Comparison of ENCODE assay signal across 21 cellular contexts in genomic region chr20:45440891-45441685, GRCh38. TPM values are rescaled to one million over a fixed set of nuclear protein-coding genes. Genes with fewer than 3 reads are reported as not detected.
DNase-seq lines count a peak whose midpoint lies in the region; ATAC-seq and TF ChIP-seq lines count a peak whose summit lies in the region.
"Had no signal": no experiment of that assay in that cellular context is flagged by ENCODE, and none has a peak within 500 bp of the region (broad histone marks: within the 10 kb centered on the region; RNA-seq: fewer than 3 reads in every experiment).

No MANE protein-coding gene starts in this region.

- H3K4me3 ChIP-seq in Caco-2 (ENCODE audit: low read depth, low read length) (no peak overlapping the region), PC-9 (no peak overlapping the region), trophoblast cell (ENCODE audit: low read depth, low read length) (no peak overlapping the region)
- H3K4me3 ChIP-seq: BLaER1 treated with 17β-estradiol and CSF1 and Interleukin-3, amounts not matched to agents 10 nM and 100 nM had no signal

- H2AFZ ChIP-seq in PC-9 (no peak overlapping the region), trophoblast cell (ENCODE audit: insufficient read depth, low read length, poor library complexity) (no peak overlapping the region)

- no peaks in the 10 kb centered on the region for H3F3A ChIP-seq in PC-9 (ENCODE audit: insufficient read depth, low read depth)

- peak overlapping the region; percentile 61 for H4K91ac ChIP-seq in trophoblast cell (ENCODE audit: low read depth, low read length)

- peak overlapping the region; percentile 57 for H3K4me3 Mint-ChIP-seq in Caco-2 (ENCODE audit: unreplicated experiment)
- H3K4me3 Mint-ChIP-seq: CD8-positive, alpha-beta T cell; HFFc6 had no signal

- no peak overlapping the region for H3K18ac ChIP-seq in trophoblast cell (ENCODE audit: low read length)

- peaks cover 21% of the 10 kb centered on the region for H3K36me3 Mint-ChIP-seq in Caco-2 (ENCODE audit: insufficient read depth, unreplicated experiment)
- H3K36me3 Mint-ChIP-seq: CD8-positive, alpha-beta T cell had no signal

- H3K79me2 ChIP-seq in PC-9 (ENCODE audit: low read depth) (no peaks in the 10 kb centered on the region), trophoblast cell (ENCODE audit: control insufficient read depth, insufficient read depth, low read length, poor library complexity) (peaks cover 3% of the 10 kb centered on the region)

- no peak overlapping the region for H3K9ac ChIP-seq in trophoblast cell (ENCODE audit: low read length)
- H3K9ac ChIP-seq: BLaER1 treated with 17β-estradiol and CSF1 and Interleukin-3, amounts not matched to agents 10 nM and 100 nM had no signal

- H2AK5ac ChIP-seq in trophoblast cell (ENCODE audit: low read length): no peak overlapping the region

- no peak overlapping the region for H3K4ac ChIP-seq in trophoblast cell (ENCODE audit: low read depth, low read length)

- H3K27ac ChIP-seq in PC-9 (no peak overlapping the region), trophoblast cell (ENCODE audit: low read depth, low read length) (peak overlapping the region; percentile 91)
- H3K27ac ChIP-seq: BLaER1 treated with 17β-estradiol and CSF1 and Interleukin-3, amounts not matched to agents 10 nM and 100 nM had no signal

- H4K8ac ChIP-seq in trophoblast cell (ENCODE audit: low read depth, low read length): peak overlapping the region; percentile 14

- no peak for ATAC-seq in HG02571 (IDR thresholded peaks at IDR 0.05; ENCODE audit: unreplicated experiment)
- ATAC-seq in HG02973 (IDR thresholded peaks at IDR 0.05; ENCODE audit: unreplicated experiment): no peak
- ATAC-seq: CD8-positive, alpha-beta T cell; HCT116 had no signal

- intact Hi-C loops in Caco-2 (cut with micrococcal nuclease; ENCODE audit: unreplicated experiment): loop anchor here (1.0 kb wide), 1 partner anchor 9 kb away; no protein-coding TSS in a partner anchor
- intact Hi-C loops in PC-9 (cut with micrococcal nuclease; ENCODE audit: unreplicated experiment): no loop called here

- H2BK12ac ChIP-seq in trophoblast cell (ENCODE audit: low read length): peak overlapping the region; percentile 45

- peaks cover 22% of the 10 kb centered on the region for H3K79me1 ChIP-seq in trophoblast cell (ENCODE audit: low read length)

- H3K4me2 ChIP-seq in PC-9 (peak overlapping the region; percentile 2; the same call in 1 of the 2 replicates), trophoblast cell (ENCODE audit: low read length) (peak overlapping the region; percentile 32)

- H3K9me3 ChIP-seq in Caco-2 (no peaks in the 10 kb centered on the region), PC-9 (ENCODE audit: insufficient read depth, low read depth) (no peaks in the 10 kb centered on the region), trophoblast cell (ENCODE audit: insufficient read depth, low read depth, low read length) (no peaks in the 10 kb centered on the region)
- H3K9me3 ChIP-seq: BLaER1 treated with 17β-estradiol and CSF1 and Interleukin-3, amounts not matched to agents 10 nM and 100 nM had no signal

- no peaks in the 10 kb centered on the region for H3K27me3 Mint-ChIP-seq in Caco-2 (ENCODE audit: insufficient read depth, unreplicated experiment)

- POLR2A ChIA-PET in Caco-2 (lab: Charles Lee): interaction anchor here (1.0 kb wide), 1 partner anchor 78 kb away, joined by 3 read pairs; the partner anchor contains the start of gene SYS1
- POLR2A ChIA-PET in PC-9 (lab: Charles Lee; ENCODE audit: unreplicated experiment): no interaction called here

- H3K36me3 ChIP-seq in Caco-2 (ENCODE audit: control insufficient read depth, insufficient read depth, low read length) (no peaks in the 10 kb centered on the region), PC-9 (ENCODE audit: low read depth) (no peaks in the 10 kb centered on the region), trophoblast cell (ENCODE audit: control insufficient read depth in 1 of 2, insufficient read depth in 2 of 2, low read length in 2 of 2) (no peaks in the 10 kb centered on the region)
- H3K36me3 ChIP-seq: BLaER1 treated with 17β-estradiol and CSF1 and Interleukin-3, amounts not matched to agents 10 nM and 100 nM had no signal

- BruUV-seq in Caco-2 (replicated peaks; lab: Mats Ljungman, UMichigan): TSS peak; percentile 88
- no TSS peak for BruUV-seq in PC-9 (replicated peaks; lab: Mats Ljungman, UMichigan)

- no peak overlapping the region for H3K23ac ChIP-seq in trophoblast cell (ENCODE audit: low read length)

- CTCF ChIA-PET in Caco-2 (lab: Charles Lee): interaction anchor here (0.9 to 7.2 kb wide), 7 partner anchors 9 to 330 kb away, joined by 3 to 278 read pairs (median 4); no protein-coding TSS in a partner anchor
- CTCF ChIA-PET in PC-9 (lab: Charles Lee): no interaction called here

- peak overlapping the region; percentile 85 for H2BK5ac ChIP-seq in trophoblast cell (ENCODE audit: low read depth, low read length, poor library complexity)

- H3K14ac ChIP-seq in trophoblast cell (ENCODE audit: low read length): peak overlapping the region; percentile 62

- TF ChIP-seq CTCF in Caco-2 (IDR thresholded peaks at IDR 0.05; ENCODE audit: insufficient read depth in 1 of 2, low read depth in 1 of 2, low read length in 1 of 2, severe bottlenecking in 1 of 2, unreplicated experiment in 1 of 2) (no peak), PC-9 (conservative IDR thresholded peaks at IDR 0.05) (no peak)

- H2BK120ac ChIP-seq in trophoblast cell (ENCODE audit: insufficient read depth, low read length, poor library complexity): peak overlapping the region; percentile 71

- H4K20me1 ChIP-seq in PC-9 (ENCODE audit: insufficient read depth): no peaks in the 10 kb centered on the region
- H4K20me1 ChIP-seq: BLaER1 treated with 17β-estradiol and CSF1 and Interleukin-3, amounts not matched to agents 10 nM and 100 nM had no signal

- no peaks in the 10 kb centered on the region for H3K9me3 Mint-ChIP-seq in Caco-2 (ENCODE audit: unreplicated experiment)
- H3K9me3 Mint-ChIP-seq: CD8-positive, alpha-beta T cell; HFFc6 had no signal

- peaks cover 2% of the 10 kb centered on the region; the same call in 1 of the 2 replicates for H3K9me2 ChIP-seq in PC-9 (ENCODE audit: insufficient read depth)

- peak in 1 of 2 experiments; percentile 72 for DNase-seq in Caco-2
- DNase-seq in PC-9: no peak
- peak; percentile 72 for DNase-seq in left kidney (ENCODE audit: low read depth, low spot score)
- DNase-seq in trophoblast cell: no peak
- DNase-seq in stimulated activated CD4-positive, alpha-beta T cell treated with anti-CD3 and anti-CD28 coated beads, Interleukin-2, amount 100 ng/mL, for 24 hours: no peak
- no peak for DNase-seq in NCI-H748 (lab: John Stamatoyannopoulos, UW; ENCODE audit: unreplicated experiment)
- DNase-seq: 8988T; CD8-positive, alpha-beta T cell; DMS 273 treated with DMSO at 0.1 percent for 48 hours; DMS53; DND-41; EL; GOT3; H7; HFFc6 had no signal

- H3K4me1 ChIP-seq in Caco-2 (peaks cover 66% of the 10 kb centered on the region), PC-9 (replicated peaks; ENCODE audit: insufficient read depth) (peaks cover 35% of the 10 kb centered on the region), trophoblast cell (ENCODE audit: control insufficient read depth in 1 of 2, insufficient read depth in 2 of 2, low read length in 2 of 2) (peaks cover 23 to 25% of the 10 kb centered on the region in 2 experiments)

- WGBS in trophoblast cell (ENCODE audit: extremely low coverage, insufficient coverage, insufficient read length): no CpG with 5 or more reads among the region's 5 CpGs

- H3K27ac Mint-ChIP-seq in Caco-2 (ENCODE audit: unreplicated experiment): peak overlapping the region; percentile 89
- H3K27ac Mint-ChIP-seq: CD8-positive, alpha-beta T cell; HFFc6 had no signal

- H4K12ac ChIP-seq in trophoblast cell (ENCODE audit: low read depth, low read length): no peak overlapping the region

- H3K27me3 ChIP-seq in Caco-2 (replicated peaks; ENCODE audit: control insufficient read depth, insufficient read depth, low read length): no peaks in the 10 kb centered on the region
- no peaks in the 10 kb centered on the region for H3K27me3 ChIP-seq in PC-9 (ENCODE audit: insufficient read depth, low read depth)
- no peaks in the 10 kb centered on the region for H3K27me3 ChIP-seq in trophoblast cell (ENCODE audit: insufficient read depth, low read length)
- H3K27me3 ChIP-seq: BLaER1 treated with 17β-estradiol and CSF1 and Interleukin-3, amounts not matched to agents 10 nM and 100 nM had no signal

- H3K4me1 Mint-ChIP-seq in Caco-2 (ENCODE audit: low read depth, unreplicated experiment): peaks cover 59% of the 10 kb centered on the region

RNA-seq across cellular contexts. Expression of gene PIGT, which starts 25.1 kb away (rescaled TPM):
- total RNA-seq in Caco-2 (2022): 239 and 259 TPM in 2 replicates
- total RNA-seq in PC-9 (2021): 101 and 121 TPM in 2 replicates
- polyA plus RNA-seq in trophoblast cell (2013): 72.1 and 75.4 TPM in 2 replicates

RNA-seq across cellular contexts. Expression of gene WFDC2, which starts 28.5 kb away (rescaled TPM):
- total RNA-seq in Caco-2 (2022) (14.3 and 16.9 TPM in 2 replicates), PC-9 (2021) (159 and 185 TPM in 2 replicates)
- 114 and 119 TPM in 2 replicates for polyA plus RNA-seq in trophoblast cell (2013)
- total RNA-seq: A673; CD8-positive, alpha-beta T cell had no signal
- polyA plus RNA-seq: AG04450 had no signal

RNA-seq across cellular contexts. Expression of gene DBNDD2, which starts 33.0 kb away (rescaled TPM):
- total RNA-seq in Caco-2 (2022) (71.0 and 74.3 TPM in 2 replicates), PC-9 (2021) (69.0 and 77.1 TPM in 2 replicates)
- 10.9 and 13.1 TPM in 2 replicates for polyA plus RNA-seq in trophoblast cell (2013)
